8 cellular contexts compared by ENCODE assay signal in the genomic region with DNA sequence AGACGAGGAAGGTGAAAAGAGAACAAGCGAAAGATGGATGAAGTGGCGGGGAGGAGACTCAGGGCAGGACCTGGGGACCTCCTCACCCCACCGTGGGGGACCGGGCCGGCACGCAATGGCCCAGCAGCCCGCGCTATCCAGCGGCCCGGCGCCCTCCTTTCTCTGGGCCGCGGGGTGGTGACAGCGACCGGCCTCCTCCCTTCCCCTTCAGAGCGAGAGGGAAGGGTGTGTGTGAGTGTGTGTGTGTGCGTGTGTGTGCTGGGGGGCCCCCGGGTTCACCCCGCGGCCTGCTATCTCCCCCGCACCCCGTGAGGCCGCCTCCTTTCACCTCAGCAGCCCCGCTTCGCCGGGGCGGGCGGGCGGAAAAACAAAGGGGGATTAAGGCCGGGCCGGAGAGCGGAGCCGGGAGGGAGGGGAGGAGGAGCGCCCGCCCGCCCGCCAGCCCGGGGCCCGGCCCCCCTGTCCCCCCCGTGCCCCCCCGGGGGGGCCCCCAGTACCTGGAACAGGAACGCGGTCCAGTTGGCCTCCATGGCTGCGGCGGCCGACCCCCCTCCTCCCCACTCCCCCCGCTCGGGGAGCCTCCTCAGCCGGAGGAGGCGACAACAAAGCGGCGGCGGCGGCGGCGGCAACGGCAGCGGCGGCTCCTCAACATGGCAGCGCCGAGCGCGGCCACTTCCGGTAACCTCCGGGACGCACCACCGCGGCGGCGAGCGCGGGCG. TPM values are rescaled to one million over a fixed set of nuclear protein-coding genes. Genes with fewer than 3 reads are reported as not detected.
A peak's percentile ranks its signal among the peaks of the same experiment; 100 is the strongest.
DNase-seq lines count a peak whose midpoint lies in the region; ATAC-seq, FAIRE-seq and TF ChIP-seq lines count a peak whose summit lies in the region.

A gene with protein sequence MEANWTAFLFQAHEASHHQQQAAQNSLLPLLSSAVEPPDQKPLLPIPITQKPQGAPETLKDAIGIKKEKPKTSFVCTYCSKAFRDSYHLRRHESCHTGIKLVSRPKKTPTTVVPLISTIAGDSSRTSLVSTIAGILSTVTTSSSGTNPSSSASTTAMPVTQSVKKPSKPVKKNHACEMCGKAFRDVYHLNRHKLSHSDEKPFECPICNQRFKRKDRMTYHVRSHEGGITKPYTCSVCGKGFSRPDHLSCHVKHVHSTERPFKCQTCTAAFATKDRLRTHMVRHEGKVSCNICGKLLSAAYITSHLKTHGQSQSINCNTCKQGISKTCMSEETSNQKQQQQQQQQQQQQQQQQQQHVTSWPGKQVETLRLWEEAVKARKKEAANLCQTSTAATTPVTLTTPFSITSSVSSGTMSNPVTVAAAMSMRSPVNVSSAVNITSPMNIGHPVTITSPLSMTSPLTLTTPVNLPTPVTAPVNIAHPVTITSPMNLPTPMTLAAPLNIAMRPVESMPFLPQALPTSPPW (minus strand): TSS at position 673 of the 719 bp plus-strand sequence. CDS start 143 bp downstream, at position 530.

- WGBS in suprapubic skin: 0% methylated on average over 43 of the region's 74 CpGs

- peak; percentile 54 for ATAC-seq in omental fat pad (ENCODE audit: low FRiP score)

- no peak for TF ChIP-seq CTCF in GM20000 (IDR thresholded peaks at IDR 0.05; ENCODE audit: extremely low read depth, missing control alignments)
- no peak for TF ChIP-seq CTCF in omental fat pad (IDR thresholded peaks at IDR 0.05)
- TF ChIP-seq CTCF in suprapubic skin (IDR thresholded peaks at IDR 0.05): no peak

- in situ Hi-C loops in Caki2 (cut with HindIII; ENCODE audit: low pct_unique_long_range_greater_than_20kb, low sequenced_read_pairs): no loop called here

- H3K27me3 Mint-ChIP-seq in activated naive CD4-positive, alpha-beta T cell treated with anti-CD3 and anti-CD28 coated beads, Interleukin-2, amount 10 ng/mL, durations not matched to agents 7 days and 5 days: peaks cover 4% of the 10 kb centered on the region

- TF ChIP-seq EP300 in suprapubic skin (IDR thresholded peaks at IDR 0.05): no peak

- no peaks in the 10 kb centered on the region for H3K9me3 Mint-ChIP-seq in activated naive CD4-positive, alpha-beta T cell treated with anti-CD3 and anti-CD28 coated beads, Interleukin-2, amount 10 ng/mL, durations not matched to agents 7 days and 5 days

- no peaks in the 10 kb centered on the region for H3K27me3 ChIP-seq in suprapubic skin

- H3K4me1 Mint-ChIP-seq in activated naive CD4-positive, alpha-beta T cell treated with anti-CD3 and anti-CD28 coated beads, Interleukin-2, amount 10 ng/mL, durations not matched to agents 7 days and 5 days: peaks cover 56% of the 10 kb centered on the region

- H3K4me3 ChIP-seq in suprapubic skin: peak within 1 kb of the TSS; percentile 94

- peak within 1 kb of the TSS; percentile 96 for H3K27ac ChIP-seq in suprapubic skin

- peak within 1 kb of the TSS; percentile 95 for H3K27ac Mint-ChIP-seq in activated naive CD4-positive, alpha-beta T cell treated with anti-CD3 and anti-CD28 coated beads, Interleukin-2, amount 10 ng/mL, durations not matched to agents 7 days and 5 days

- peak; percentile 80 for FAIRE-seq in HTR-8/SVneo (lab: Jason Lieb, UNC)

- peak in 1 of 2 donors; percentile 21 for TF ChIP-seq POLR2A in suprapubic skin (IDR thresholded peaks at IDR 0.05)

- H3K4me3 Mint-ChIP-seq in activated naive CD4-positive, alpha-beta T cell treated with anti-CD3 and anti-CD28 coated beads, Interleukin-2, amount 10 ng/mL, durations not matched to agents 7 days and 5 days: peak within 1 kb of the TSS; percentile 92

- CTCF ChIA-PET in activated naive CD4-positive, alpha-beta T cell treated with anti-CD3 and anti-CD28 coated beads, Interleukin-2, amount 10 ng/mL, durations not matched to agents 7 days and 5 days (lab: Charles Lee): interaction anchor here (3.0 to 3.2 kb wide), 2 partner anchors 12 to 95 kb away, joined by 12 to 22 read pairs; no protein-coding TSS in a partner anchor

- no peaks in the 10 kb centered on the region for H3K9me3 ChIP-seq in suprapubic skin

- DNase-seq in Caki2 (ENCODE audit: low read depth) (peak; percentile 64), GM20000 (ENCODE audit: low spot score) (peak; percentile 93), HTR-8/SVneo (ENCODE audit: insufficient read length, low spot score) (peak; percentile 70), SK-N-DZ (ENCODE audit: low spot score) (peak; percentile 77), globus pallidus (ENCODE audit: low spot score) (peak; percentile 85), omental fat pad (ENCODE audit: low spot score) (no peak), suprapubic skin (ENCODE audit: low spot score in 2 of 2) (peak; percentile 84 to 92)
- DNase-seq in activated naive CD4-positive, alpha-beta T cell treated with anti-CD3 and anti-CD28 coated beads, Interleukin-2, amount 10 ng/mL, durations not matched to agents 7 days and 5 days: peak; percentile 86

- peaks cover 54% of the 10 kb centered on the region for H3K4me1 ChIP-seq in suprapubic skin

- H3K36me3 ChIP-seq in suprapubic skin: peaks cover 3% of the 10 kb centered on the region

- H3K36me3 Mint-ChIP-seq in activated naive CD4-positive, alpha-beta T cell treated with anti-CD3 and anti-CD28 coated beads, Interleukin-2, amount 10 ng/mL, durations not matched to agents 7 days and 5 days: peaks cover 34% of the 10 kb centered on the region

RNA-seq across cellular contexts. Expression of the gene that starts here (rescaled TPM):
- 20.9 and 44.0 TPM in 2 replicates for total RNA-seq in Caki2 (2014; rRNA removed; shearing (Covaris generic); ENCODE audit: low replicate concordance)
- polyA plus RNA-seq in SK-N-DZ (2014; cell fraction: cytosol; rRNA removed): 51.3 and 65.9 TPM in 2 replicates
- polyA plus RNA-seq in SK-N-DZ (2014; cell fraction: nucleus; rRNA removed): 40.5 and 41.9 TPM in 2 replicates
- total RNA-seq in omental fat pad (10 to 100 TPM; 45.1 to 50.6 (median 47.6) TPM), suprapubic skin (10 to 100 TPM; 45.3 to 76.0 (median 63.7) TPM)
